ENCODE assay signal across 2 cellular contexts in the genomic region with DNA sequence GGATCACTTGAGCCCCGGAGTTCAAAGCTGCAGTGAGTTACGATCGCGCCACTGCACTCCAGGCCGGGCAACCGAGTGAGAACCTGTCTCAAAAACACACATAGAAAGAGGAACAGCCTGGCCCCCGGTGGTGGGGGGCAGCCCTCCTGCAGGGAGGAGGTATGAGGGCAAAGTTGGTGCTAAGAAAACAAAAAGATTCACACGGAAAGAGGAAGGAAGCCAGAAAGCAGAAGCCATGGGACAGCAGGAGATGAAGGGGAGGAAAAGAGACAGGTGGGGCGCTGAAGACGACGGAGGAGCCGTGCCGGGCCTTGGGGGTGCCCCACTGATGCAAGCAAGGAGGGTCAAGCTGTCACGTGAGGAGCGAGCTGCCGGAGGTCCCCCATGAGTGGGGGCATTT.
A peak's percentile ranks its signal among the peaks of the same experiment; 100 is the strongest.
TF ChIP-seq lines count a peak whose summit lies in the region.

No MANE protein-coding gene starts in this region.

TF ChIP-seq in IMR-90, 13 proteins besides CTCF, POLR2A, EP300 and RAD21:
- TF ChIP-seq CEBPB (IDR thresholded peaks at IDR 0.05; ENCODE audit: low read depth, low read length) (no peak), SMC3 (IDR thresholded peaks at IDR 0.05; ENCODE audit: low read depth, low read length) (no peak), MAFK (IDR thresholded peaks at IDR 0.05; ENCODE audit: low read depth, low read length) (no peak), RCOR1 (IDR thresholded peaks at IDR 0.05; ENCODE audit: insufficient replicate concordance, low read length) (no peak), MXI1 (IDR thresholded peaks at IDR 0.05; ENCODE audit: borderline replicate concordance, low read depth, low read length) (no peak), FOS (IDR thresholded peaks at IDR 0.05; ENCODE audit: low read depth, low read length) (no peak), USF2 (IDR thresholded peaks at IDR 0.05; ENCODE audit: low read depth, low read length) (no peak), BHLHE40 (IDR thresholded peaks at IDR 0.05; ENCODE audit: low read depth, low read length) (no peak), CHD1 (IDR thresholded peaks at IDR 0.05; ENCODE audit: low read depth, low read length) (no peak), RFX5 (IDR thresholded peaks at IDR 0.05; ENCODE audit: low read depth, low read length) (no peak), ELK1 (IDR thresholded peaks at IDR 0.05; ENCODE audit: borderline replicate concordance, low read depth, low read length) (no peak), MAZ (IDR thresholded peaks at IDR 0.05; ENCODE audit: borderline replicate concordance, low read depth, low read length) (no peak), NFE2L2 (IDR thresholded peaks at IDR 0.05; ENCODE audit: low read depth, low read length) (no peak)

TF ChIP-seq in GM12878, 131 proteins besides CTCF, POLR2A, EP300 and RAD21:
- TF ChIP-seq BCLAF1 (IDR thresholded peaks at IDR 0.05) (no peak), KLF5 (IDR thresholded peaks at IDR 0.05; ENCODE audit: partially characterized antibody) (no peak), BHLHE40 (IDR thresholded peaks at IDR 0.05; ENCODE audit: borderline replicate concordance in 1 of 2, low read depth in 2 of 2, low read length in 1 of 2) (peak in 1 of 2 experiments; percentile 34; a peak in 1 of 4 replicates), SPI1 (IDR thresholded peaks at IDR 0.05; ENCODE audit: borderline replicate concordance, insufficient read depth, low read depth, low read length) (peak; percentile 52; the same call in 1 of the 2 replicates)
- TF ChIP-seq, protein P1, sequence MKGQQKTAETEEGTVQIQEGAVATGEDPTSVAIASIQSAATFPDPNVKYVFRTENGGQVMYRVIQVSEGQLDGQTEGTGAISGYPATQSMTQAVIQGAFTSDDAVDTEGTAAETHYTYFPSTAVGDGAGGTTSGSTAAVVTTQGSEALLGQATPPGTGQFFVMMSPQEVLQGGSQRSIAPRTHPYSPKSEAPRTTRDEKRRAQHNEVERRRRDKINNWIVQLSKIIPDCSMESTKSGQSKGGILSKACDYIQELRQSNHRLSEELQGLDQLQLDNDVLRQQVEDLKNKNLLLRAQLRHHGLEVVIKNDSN (IDR thresholded peaks at IDR 0.05; ENCODE audit: borderline replicate concordance, extremely low read length, insufficient read depth, low read depth, low read length) = peak; percentile 33
